Comparison of ENCODE assay signal across 1 cellular context in genomic region chr9:134895849-134896833, GRCh38.
A peak's percentile ranks its signal among the peaks of the same experiment; 100 is the strongest.
TF ChIP-seq lines count a peak whose summit lies in the region.

No MANE protein-coding gene starts in this region.

TF ChIP-seq in HEK293, 187 proteins besides CTCF, POLR2A, EP300 and RAD21 (continued from another document and continues in another):
- TF ChIP-seq PRDM6 (tag by site-specific recombination; IDR thresholded peaks at IDR 0.05) (peak; percentile 64), ZNF16 (tag by site-specific recombination; IDR thresholded peaks at IDR 0.05; ENCODE audit: low read depth) (0 out of 2 replicates have a peak, but pooled peaks have one; percentile 10), ZBTB8A (tag by site-specific recombination; IDR thresholded peaks at IDR 0.05) (peak; percentile 71), ZNF518A (tag by site-specific recombination; conservative IDR thresholded peaks at IDR 0.05; ENCODE audit: low read depth) (0 out of 2 replicates have a peak, but pooled peaks have one; percentile 25), SP7 (tag by site-specific recombination; IDR thresholded peaks at IDR 0.05) (peak; percentile 88), HOXA7 (CRISPR knock-in tag; IDR thresholded peaks at IDR 0.05; ENCODE audit: borderline replicate concordance) (no peak), ZNF513 (tag by site-specific recombination; IDR thresholded peaks at IDR 0.05) (peak; percentile 69; the same call in 1 of the 2 replicates), KLF10 (tag by site-specific recombination; IDR thresholded peaks at IDR 0.05) (no peak), SP2 (tag by site-specific recombination; IDR thresholded peaks at IDR 0.05) (peak; percentile 12; the same call in 1 of the 2 replicates), ZNF785 (tag by site-specific recombination; IDR thresholded peaks at IDR 0.05) (no peak), HIC1 (tag by site-specific recombination; IDR thresholded peaks at IDR 0.05) (no peak), SCRT2 (tag by site-specific recombination; IDR thresholded peaks at IDR 0.05) (0 out of 2 replicates have a peak, but pooled peaks have one; percentile 15), KLF8 (tag by site-specific recombination; IDR thresholded peaks at IDR 0.05) (peak; percentile 76), ZNF449 (tag by site-specific recombination; IDR thresholded peaks at IDR 0.05) (no peak), ZEB2 (tag by site-specific recombination; IDR thresholded peaks at IDR 0.05) (peak; percentile 60), ZNF510 (tag by site-specific recombination; IDR thresholded peaks at IDR 0.05; ENCODE audit: insufficient replicate concordance) (no peak), ZNF555 (tag by site-specific recombination; conservative IDR thresholded peaks at IDR 0.05) (no peak), ZNF701 (tag by site-specific recombination; IDR thresholded peaks at IDR 0.05) (no peak), ZNF398 (tag by site-specific recombination; IDR thresholded peaks at IDR 0.05) (peak; percentile 50; the same call in 1 of the 2 replicates), ZNF585B (tag by site-specific recombination; IDR thresholded peaks at IDR 0.05) (no peak), ZNF354C (tag by site-specific recombination; IDR thresholded peaks at IDR 0.05; ENCODE audit: borderline replicate concordance, low read depth) (no peak), GLI4 (tag by site-specific recombination; IDR thresholded peaks at IDR 0.05) (no peak; the same call in 1 of the 2 replicates), KLF1 (tag by site-specific recombination; IDR thresholded peaks at IDR 0.05) (no peak), WT1 (tag by site-specific recombination; IDR thresholded peaks at IDR 0.05) (no peak), ZNF777 (tag by site-specific recombination; IDR thresholded peaks at IDR 0.05; ENCODE audit: borderline replicate concordance) (no peak), ZSCAN18 (tag by site-specific recombination; IDR thresholded peaks at IDR 0.05) (0 out of 2 replicates have a peak, but pooled peaks have one; percentile 45), ZXDB (tag by site-specific recombination; IDR thresholded peaks at IDR 0.05) (peak; percentile 67), SP3 (tag by site-specific recombination; IDR thresholded peaks at IDR 0.05) (no peak), ZNF501 (tag by site-specific recombination; IDR thresholded peaks at IDR 0.05) (peak; percentile 77; the same call in 1 of the 2 replicates), ZBTB17 (tag by site-specific recombination; IDR thresholded peaks at IDR 0.05) (peak; percentile 81), ZBTB6 (tag by site-specific recombination; IDR thresholded peaks at IDR 0.05) (no peak), ZNF423 (tag by site-specific recombination; IDR thresholded peaks at IDR 0.05) (no peak), GLI2 (tag by site-specific recombination; IDR thresholded peaks at IDR 0.05; ENCODE audit: borderline replicate concordance, low read depth) (peak; percentile 14; the same call in 1 of the 2 replicates), ZBTB1 (tag by site-specific recombination; IDR thresholded peaks at IDR 0.05) (no peak), ZNF132 (tag by site-specific recombination; IDR thresholded peaks at IDR 0.05; ENCODE audit: borderline replicate concordance) (no peak), PRDM1 (tag by site-specific recombination; IDR thresholded peaks at IDR 0.05) (peak; percentile 64), ZNF580 (tag by site-specific recombination; IDR thresholded peaks at IDR 0.05) (peak; percentile 50; the same call in 1 of the 2 replicates), REST (tag by site-specific recombination; IDR thresholded peaks at IDR 0.05) (peak; percentile 79), ZNF571 (tag by site-specific recombination; IDR thresholded peaks at IDR 0.05) (no peak)
